In genomic region chr15:99252326-99252725, GRCh38 we compare ENCODE assay signal across 8 cellular contexts. TPM values are rescaled to one million over a fixed set of nuclear protein-coding genes. Genes with fewer than 3 reads are reported as not detected.
A peak's percentile ranks its signal among the peaks of the same experiment; 100 is the strongest.
DNase-seq lines count a peak whose midpoint lies in the region; ATAC-seq and TF ChIP-seq lines count a peak whose summit lies in the region.

No MANE protein-coding gene starts in this region.

- H3K27me3 Mint-ChIP-seq in activated naive CD8-positive, alpha-beta T cell treated with anti-CD3 and anti-CD28 coated beads, Interleukin-2, amount 50 U/mL, for 24 hours, result no peaks in the 10 kb centered on the region
- H3K27me3 Mint-ChIP-seq in memory B cell, result no peaks in the 10 kb centered on the region

- ATAC-seq in heart right ventricle (no peak), left cardiac atrium (no peak), memory B cell (ENCODE audit: low read depth) (no peak), HG03135 (IDR thresholded peaks at IDR 0.05; ENCODE audit: unreplicated experiment) (no peak), GM21390 (IDR thresholded peaks at IDR 0.05; ENCODE audit: unreplicated experiment) (no peak)
- ATAC-seq in activated naive CD8-positive, alpha-beta T cell treated with anti-CD3 and anti-CD28 coated beads, Interleukin-2, amount 50 U/mL, for 24 hours, result no peak

- peak overlapping the region; percentile 91 for H3K4me3 Mint-ChIP-seq in activated naive CD8-positive, alpha-beta T cell treated with anti-CD3 and anti-CD28 coated beads, Interleukin-2, amount 50 U/mL, for 24 hours
- peak overlapping the region; percentile 95 for H3K4me3 Mint-ChIP-seq in memory B cell

- intact Hi-C loops in heart right ventricle (cut with DNase I), result no loop called here
- intact Hi-C loops in left cardiac atrium (cut with DNase I), result no loop called here
- intact Hi-C loops in vagina (cut with DNase I), result no loop called here

- peak overlapping the region in 9 of 10 donors; percentile 75 to 88 (median 80) for H3K4me3 ChIP-seq in heart right ventricle
- H3K4me3 ChIP-seq in vagina, result peak overlapping the region; percentile 71 to 86

- peaks cover 9% of the 10 kb centered on the region for H3K36me3 Mint-ChIP-seq in activated naive CD8-positive, alpha-beta T cell treated with anti-CD3 and anti-CD28 coated beads, Interleukin-2, amount 50 U/mL, for 24 hours (ENCODE audit: low read depth)
- peaks cover under 1% of the 10 kb centered on the region for H3K36me3 Mint-ChIP-seq in memory B cell

- H3K9me3 ChIP-seq in heart right ventricle (no peaks in the 10 kb centered on the region), vagina (no peaks in the 10 kb centered on the region)

- no peak for TF ChIP-seq POLR2A in vagina (IDR thresholded peaks at IDR 0.05)

- peaks cover 30% of the 10 kb centered on the region for H3K4me1 Mint-ChIP-seq in activated naive CD8-positive, alpha-beta T cell treated with anti-CD3 and anti-CD28 coated beads, Interleukin-2, amount 50 U/mL, for 24 hours
- peaks cover 24% of the 10 kb centered on the region for H3K4me1 Mint-ChIP-seq in memory B cell

- peaks cover 4 to 54% (median 27%) of the 10 kb centered on the region in 9 donors for H3K4me1 ChIP-seq in heart right ventricle
- H3K4me1 ChIP-seq in vagina, result peaks cover 30% of the 10 kb centered on the region

- H3K27ac ChIP-seq in heart right ventricle (peak overlapping the region in 5 of 10 donors; percentile 91 to 95 (median 94)), vagina (peak overlapping the region; percentile 86)

- H3K36me3 ChIP-seq in heart right ventricle, result peaks cover 0 to 16% (median 0%) of the 10 kb centered on the region in 9 donors
- no peaks in the 10 kb centered on the region for H3K36me3 ChIP-seq in vagina

- TF ChIP-seq CTCF in heart right ventricle (IDR thresholded peaks at IDR 0.05) (no peak), vagina (IDR thresholded peaks at IDR 0.05) (no peak)

- WGBS in heart right ventricle, 2 donors, result 79 to 84% methylated on average over 7 of the region's 7 CpGs

- no peaks in the 10 kb centered on the region for H3K27me3 ChIP-seq in heart right ventricle
- H3K27me3 ChIP-seq in vagina, result no peaks in the 10 kb centered on the region

- no peak overlapping the region for H3K27ac Mint-ChIP-seq in activated naive CD8-positive, alpha-beta T cell treated with anti-CD3 and anti-CD28 coated beads, Interleukin-2, amount 50 U/mL, for 24 hours
- H3K27ac Mint-ChIP-seq in memory B cell, result peak overlapping the region; percentile 89

- H3K9me3 Mint-ChIP-seq in activated naive CD8-positive, alpha-beta T cell treated with anti-CD3 and anti-CD28 coated beads, Interleukin-2, amount 50 U/mL, for 24 hours, result no peaks in the 10 kb centered on the region
- H3K9me3 Mint-ChIP-seq in memory B cell, result no peaks in the 10 kb centered on the region

- no peak for DNase-seq in heart right ventricle
- no peak for DNase-seq in left cardiac atrium
- DNase-seq in activated naive CD8-positive, alpha-beta T cell treated with anti-CD3 and anti-CD28 coated beads, Interleukin-2, amount 50 U/mL, for 24 hours, result no peak
- no peak for DNase-seq in memory B cell (ENCODE audit: low spot score in 2 of 2)
- DNase-seq in vagina (ENCODE audit: extremely low spot score in 2 of 2), result no peak
- no peak for DNase-seq in NCI-H1092 (lab: John Stamatoyannopoulos, UW)

RNA-seq across cellular contexts. Expression of gene LRRC28, which starts 1.0 kb away (rescaled TPM):
- total RNA-seq in heart right ventricle (10 to 100 TPM; 18.5 to 31.9 (median 23.3) TPM), left cardiac atrium (10 to 100 TPM; 23.8 to 25.2 TPM), vagina (23.8 TPM)
- 10 to 100 TPM in 1 of 2 donors, 1 to 10 TPM in 1; 3.0 to 11.4 TPM for polyA plus RNA-seq in heart right ventricle

RNA-seq across cellular contexts. Expression of gene TTC23, which starts 2.9 kb away (rescaled TPM):
- total RNA-seq in heart right ventricle, result 10 to 100 TPM in 7 of 10 donors, 1 to 10 TPM in 3; 7.3 to 16.9 (median 11.8) TPM
- polyA plus RNA-seq in heart right ventricle, result 1 to 10 TPM; 6.0 to 8.1 TPM
- total RNA-seq in left cardiac atrium, result 10 to 100 TPM; 11.9 to 13.7 TPM
- total RNA-seq in vagina, result 64.1 TPM
